In genomic region chr19:5304486-5304885, GRCh38 we compare ENCODE assay signal across 32 cellular contexts.
"Had no signal": no experiment of that assay in that cellular context is flagged by ENCODE, and none has a peak within 500 bp of the region (broad histone marks: within the 10 kb centered on the region; RNA-seq: fewer than 3 reads in every experiment).

No MANE protein-coding gene starts in this region.

- H3K4me3 Mint-ChIP-seq: naive thymus-derived CD8-positive, alpha-beta T cell; natural killer cell treated with Interleukin-12 subunit alpha and Interleukin-12 subunit beta and Interleukin-15 and Interleukin-18, amount 100 ng/mL, for 72 hours; nephron progenitor cell; neural crest cell; stimulated activated memory B cell treated with anti-CD40 and anti-IgM and Interleukin-4, amounts not matched to agents 10 μg/mL and 1 μg/mL and 100 μg/mL, for 72 hours; stimulated activated naive CD8-positive, alpha-beta T cell treated with anti-CD3 and anti-CD28 coated beads, Interleukin-15, amount 100 ng/mL, for 72 hours had no signal

- H3K36me3 ChIP-seq: ovary, spleen, suprapubic skin, tibial artery, transverse colon, upper lobe of left lung, vagina had no signal

- H3K4me3 ChIP-seq: ovary, psoas muscle, skin epidermis, smooth muscle cell, spleen, suprapubic skin, testis, tibial artery, transverse colon, upper lobe of left lung, vagina had no signal

- ATAC-seq: naive thymus-derived CD8-positive, alpha-beta T cell; natural killer cell treated with Interleukin-12 subunit alpha and Interleukin-12 subunit beta and Interleukin-15 and Interleukin-18, amount 100 ng/mL, for 72 hours; psoas muscle; right cardiac atrium; sciatic nerve; stimulated activated memory B cell treated with anti-CD40 and anti-IgM and Interleukin-4, amounts not matched to agents 10 μg/mL and 1 μg/mL and 100 μg/mL, for 72 hours; stimulated activated naive CD8-positive, alpha-beta T cell treated with anti-CD3 and anti-CD28 coated beads, Interleukin-15, amount 100 ng/mL, for 72 hours; stimulated activated naive CD8-positive, alpha-beta T cell treated with anti-CD3 and anti-CD28 coated beads, Interleukin-15, Interleukin-2, amounts not matched to agents 100 U/mL and 50 U/mL, for 24 hours had no signal

- H3K9me3 Mint-ChIP-seq: natural killer cell treated with Interleukin-12 subunit alpha and Interleukin-12 subunit beta and Interleukin-15 and Interleukin-18, amount 100 ng/mL, for 72 hours; nephron progenitor cell; neural crest cell; stimulated activated naive CD8-positive, alpha-beta T cell treated with anti-CD3 and anti-CD28 coated beads, Interleukin-15, amount 100 ng/mL, for 72 hours had no signal

- H3K4me1 ChIP-seq: parathyroid adenoma, psoas muscle, spleen, testis had no signal

- H2AFZ ChIP-seq: parathyroid adenoma had no signal

- H3K27me3 Mint-ChIP-seq: progenitor cell of endocrine pancreas; stimulated activated naive CD8-positive, alpha-beta T cell treated with anti-CD3 and anti-CD28 coated beads, Interleukin-15, amount 100 ng/mL, for 72 hours had no signal

- H3K9me3 ChIP-seq: ovary, psoas muscle, spleen, suprapubic skin, testis, tibial artery, transverse colon, upper lobe of left lung, vagina had no signal

- H3K9ac ChIP-seq: parathyroid adenoma had no signal

- DNase-seq: naive thymus-derived CD8-positive, alpha-beta T cell; nephron progenitor cell; occipital lobe; ovary; posterior cingulate gyrus; psoas muscle; right cardiac atrium; spleen; stimulated activated CD4-positive, alpha-beta T cell treated with anti-CD3 and anti-CD28 coated beads, Interleukin-12 subunit alpha, Interleukin-12 subunit beta, amount 100 ng/mL, for 4 hours; stimulated activated CD4-positive, alpha-beta T cell treated with anti-CD3 and anti-CD28 coated beads, Interleukin-1b, Interleukin-23, amount 100 ng/mL, for 48 hours; stimulated activated CD4-positive, alpha-beta T cell treated with anti-CD3 and anti-CD28 coated beads, Interleukin-4, amount 100 ng/mL, for 1 hour; stimulated activated CD4-positive, alpha-beta T cell treated with anti-CD3 and anti-CD28 coated beads, Interleukin-4, amount 100 ng/mL, for 4 hours; stimulated activated CD8-positive, alpha-beta memory T cell treated with anti-CD3 and anti-CD28 coated beads, Interleukin-4, amount 100 ng/mL, for 48 hours; stimulated activated naive CD4-positive, alpha-beta T cell; stimulated activated naive CD8-positive, alpha-beta T cell treated with anti-CD3 and anti-CD28 coated beads, Interleukin-15, amount 100 ng/mL, for 72 hours; stimulated activated naive CD8-positive, alpha-beta T cell treated with anti-CD3 and anti-CD28 coated beads, Interleukin-15, Interleukin-2, amounts not matched to agents 100 U/mL and 50 U/mL, for 24 hours; substantia nigra; testis; tibial artery; transverse colon; upper lobe of left lung had no signal

- H3K79me2 ChIP-seq: parathyroid adenoma had no signal

- H3K27ac Mint-ChIP-seq: natural killer cell treated with Interleukin-12 subunit alpha and Interleukin-12 subunit beta and Interleukin-15 and Interleukin-18, amount 100 ng/mL, for 72 hours; nephron progenitor cell; progenitor cell of endocrine pancreas; stimulated activated memory B cell treated with anti-CD40 and anti-IgM and Interleukin-4, amounts not matched to agents 10 μg/mL and 1 μg/mL and 100 μg/mL, for 72 hours; stimulated activated naive CD8-positive, alpha-beta T cell treated with anti-CD3 and anti-CD28 coated beads, Interleukin-15, amount 100 ng/mL, for 72 hours had no signal

- H3K27me3 ChIP-seq: ovary, suprapubic skin, testis, tibial artery, transverse colon, upper lobe of left lung, vagina had no signal

- H3K4me2 ChIP-seq: smooth muscle cell had no signal

- FAIRE-seq: urothelium cell line had no signal

- H3K36me3 Mint-ChIP-seq: naive thymus-derived CD8-positive, alpha-beta T cell; natural killer cell treated with Interleukin-12 subunit alpha and Interleukin-12 subunit beta and Interleukin-15 and Interleukin-18, amount 100 ng/mL, for 72 hours had no signal

- H3K27ac ChIP-seq: ovary, parathyroid adenoma, psoas muscle, skin epidermis, spleen, suprapubic skin, testis, tibial artery, transverse colon, upper lobe of left lung, vagina had no signal

- H3K4me1 Mint-ChIP-seq: naive thymus-derived CD8-positive, alpha-beta T cell; stimulated activated memory B cell treated with anti-CD40 and anti-IgM and Interleukin-4, amounts not matched to agents 10 μg/mL and 1 μg/mL and 100 μg/mL, for 72 hours; stimulated activated naive CD8-positive, alpha-beta T cell treated with anti-CD3 and anti-CD28 coated beads, Interleukin-15, amount 100 ng/mL, for 72 hours had no signal
